Comparison of ENCODE assay signal across 18 cellular contexts in genomic region chr13:28000567-28000966, GRCh38. TPM values are rescaled to one million over a fixed set of nuclear protein-coding genes. Genes with fewer than 3 reads are reported as not detected.
"Had no signal": no experiment of that assay in that cellular context is flagged by ENCODE, and none has a peak within 500 bp of the region (broad histone marks: within the 10 kb centered on the region; RNA-seq: fewer than 3 reads in every experiment).

No MANE protein-coding gene starts in this region.

- H3K4me1 ChIP-seq: right atrium auricular region, stomach, uterus had no signal

- FAIRE-seq: bronchial epithelial cell, endometrium had no signal

- H3K36me3 ChIP-seq: right atrium auricular region, stomach, uterus had no signal

- H3K27me3 ChIP-seq: dorsolateral prefrontal cortex, right atrium auricular region, stomach, uterus had no signal

- DNase-seq: activated CD4-positive, alpha-beta T cell treated with anti-CD3 and anti-CD28 coated beads for 36 hours; activated CD8-positive, alpha-beta memory T cell treated with anti-CD3 and anti-CD28 coated beads, Interleukin-2, amount 50 U/mL, for 48 hours; activated CD8-positive, alpha-beta T cell treated with anti-CD3 and anti-CD28 coated beads, Interleukin-2, amount 10 ng/mL, durations not matched to agents 7 days and 5 days; activated naive CD4-positive, alpha-beta T cell; left ventricle myocardium superior; stimulated activated CD4-positive, alpha-beta T cell treated with anti-CD3 and anti-CD28 coated beads, Interleukin-4, amount 100 ng/mL, for 4 hours; stomach; T-helper 9 cell; uterus had no signal

- H3K4me3 ChIP-seq: dorsolateral prefrontal cortex, right atrium auricular region, skin epidermis, stomach, uterus had no signal

- H3K27ac ChIP-seq: dorsolateral prefrontal cortex, right atrium auricular region, skin epidermis, stomach, uterus had no signal

- H3K9me3 ChIP-seq: right atrium auricular region, stomach, uterus had no signal

- ATAC-seq: activated CD4-positive, alpha-beta T cell treated with anti-CD3 and anti-CD28 coated beads for 36 hours; activated CD8-positive, alpha-beta T cell treated with anti-CD3 and anti-CD28 coated beads, Interleukin-2, amount 10 ng/mL, durations not matched to agents 7 days and 5 days; esophagus mucosa; left ventricle myocardium superior had no signal

RNA-seq across cellular contexts. Expression of gene URAD, which starts 12.1 kb away (rescaled TPM):
- total RNA-seq: activated CD4-positive, alpha-beta T cell treated with anti-CD3 and anti-CD28 coated beads for 36 hours; activated CD8-positive, alpha-beta T cell treated with anti-CD3 and anti-CD28 coated beads, Interleukin-2, amount 10 ng/mL, durations not matched to agents 7 days and 5 days; activated T-helper 1 cell treated with anti-CD3 and anti-CD28 coated beads, Interleukin-12 subunit alpha, Interleukin-12 subunit beta, Interleukin-2, Interleukin-4 antibody, amounts not matched to agents 30 ng/mL and 10 ng/mL and 1 ng/mL, durations not matched to agents 14 hours and 24 hours and 36 hours; aorta; bronchial epithelial cell; esophagus mucosa; kidney epithelial cell; left ventricle myocardium superior; right atrium auricular region; uterus had no signal
- polyA plus RNA-seq: aorta had no signal

RNA-seq across cellular contexts. Expression of gene CDX2, which starts 31.5 kb away (rescaled TPM):
- total RNA-seq: activated CD4-positive, alpha-beta T cell treated with anti-CD3 and anti-CD28 coated beads for 36 hours; activated CD8-positive, alpha-beta T cell treated with anti-CD3 and anti-CD28 coated beads, Interleukin-2, amount 10 ng/mL, durations not matched to agents 7 days and 5 days; activated T-helper 1 cell treated with anti-CD3 and anti-CD28 coated beads, Interleukin-12 subunit alpha, Interleukin-12 subunit beta, Interleukin-2, Interleukin-4 antibody, amounts not matched to agents 30 ng/mL and 10 ng/mL and 1 ng/mL, durations not matched to agents 14 hours and 24 hours and 36 hours; aorta; bronchial epithelial cell; esophagus mucosa; kidney epithelial cell; left ventricle myocardium superior; right atrium auricular region had no signal
